10 cellular contexts compared by ENCODE assay signal in genomic region chr14:105947599-105947998, GRCh38.
"Had no signal": no experiment of that assay in that cellular context is flagged by ENCODE, and none has a peak within 500 bp of the region (broad histone marks: within the 10 kb centered on the region; RNA-seq: fewer than 3 reads in every experiment).

No MANE protein-coding gene starts in this region.

- H3K27ac ChIP-seq: GM23248, HL-60 had no signal

- DNase-seq: GM23248, GOT3, H7, HFFc6, KBM-7 had no signal

- H3K9me3 Mint-ChIP-seq: IgD-negative memory B cell had no signal

- H3K4me3 Mint-ChIP-seq: HFFc6, IgD-negative memory B cell had no signal

- ATAC-seq: HCT116, HepG2 had no signal

- H3K36me3 ChIP-seq: HAP-1 had no signal

- H3K27ac Mint-ChIP-seq: HFFc6 had no signal

- H3K27me3 Mint-ChIP-seq: IgD-negative memory B cell had no signal

- H3K4me3 ChIP-seq: GM23248, HAP-1 had no signal

- H3K9me3 ChIP-seq: HAP-1 had no signal

- H3K4me1 ChIP-seq: HAP-1 had no signal
